ENCODE assay signal across 3 cellular contexts in the genomic region with DNA sequence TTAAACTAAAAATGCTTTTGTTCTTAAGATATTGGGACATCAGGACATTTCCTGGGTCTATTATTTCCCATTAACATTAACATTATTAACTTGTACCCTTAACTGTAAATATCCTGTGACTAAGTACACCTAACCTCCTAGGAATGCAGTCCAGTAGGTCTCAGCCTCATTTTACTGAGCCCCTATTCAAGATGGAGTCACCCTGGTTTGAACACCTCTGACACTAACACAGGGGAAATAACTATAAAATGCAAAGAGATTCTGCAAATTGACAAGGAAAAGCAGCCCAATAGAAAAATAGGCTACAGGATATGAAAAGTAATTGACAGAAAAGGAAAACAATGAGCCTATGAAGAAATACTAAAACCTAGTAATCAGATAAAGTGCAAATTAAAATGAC.
TF ChIP-seq lines count a peak whose summit lies in the region.

No MANE protein-coding gene starts in this region.

TF ChIP-seq in A549, 52 proteins besides CTCF, POLR2A, EP300 and RAD21:
- 0 out of 2 replicates have a peak, but pooled peaks have one; percentile 36 for TF ChIP-seq ZSCAN20 (CRISPR knock-in tag; IDR thresholded peaks at IDR 0.05)
- TF ChIP-seq HOXB5 (CRISPR knock-in tag; IDR thresholded peaks at IDR 0.05): peak; percentile 64; the same call in 1 of the 2 replicates
- no peak for TF ChIP-seq KDM5A (IDR thresholded peaks at IDR 0.05)
- TF ChIP-seq, protein P1, sequence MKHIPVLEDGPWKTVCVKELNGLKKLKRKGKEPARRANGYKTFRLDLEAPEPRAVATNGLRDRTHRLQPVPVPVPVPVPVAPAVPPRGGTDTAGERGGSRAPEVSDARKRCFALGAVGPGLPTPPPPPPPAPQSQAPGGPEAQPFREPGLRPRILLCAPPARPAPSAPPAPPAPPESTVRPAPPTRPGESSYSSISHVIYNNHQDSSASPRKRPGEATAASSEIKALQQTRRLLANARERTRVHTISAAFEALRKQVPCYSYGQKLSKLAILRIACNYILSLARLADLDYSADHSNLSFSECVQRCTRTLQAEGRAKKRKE (CRISPR knock-in tag; IDR thresholded peaks at IDR 0.05; ENCODE audit: low read depth): peak; percentile 87
- TF ChIP-seq HOXB13 (CRISPR knock-in tag; IDR thresholded peaks at IDR 0.05; ENCODE audit: low read depth): 0 out of 2 replicates have a peak, but pooled peaks have one; percentile 76
- TF ChIP-seq ZNF302 (CRISPR knock-in tag; IDR thresholded peaks at IDR 0.05): peak; percentile 72; the same call in 1 of the 2 replicates
- TF ChIP-seq FOXS1 (CRISPR knock-in tag; IDR thresholded peaks at IDR 0.05): no peak
- TF ChIP-seq HEYL (CRISPR knock-in tag; IDR thresholded peaks at IDR 0.05): 0 out of 2 replicates have a peak, but pooled peaks have one; percentile 40

TF ChIP-seq in HCT116, 20 proteins besides CTCF, POLR2A, EP300 and RAD21:
- TF ChIP-seq SIN3A (IDR thresholded peaks at IDR 0.05; ENCODE audit: low read depth) (no peak), FOSL1 (IDR thresholded peaks at IDR 0.05; ENCODE audit: low read depth) (peak; percentile 31; the same call in 1 of the 2 replicates), MAX (IDR thresholded peaks at IDR 0.05) (no peak), CBX3 (IDR thresholded peaks at IDR 0.05; ENCODE audit: low read depth) (peak; percentile 28; the same call in 1 of the 2 replicates), SP1 (IDR thresholded peaks at IDR 0.05; ENCODE audit: low read depth) (0 out of 2 replicates have a peak, but pooled peaks have one; percentile 31), TCF7L2 (IDR thresholded peaks at IDR 0.05; ENCODE audit: borderline replicate concordance, extremely low read depth, insufficient read depth, insufficient read length) (no peak)

TF ChIP-seq in SK-N-SH treated with all-trans-retinoic acid at 6 μM for 48 hours, 23 proteins besides CTCF, POLR2A, EP300 and RAD21:
- TF ChIP-seq BACH2 (CRISPR knock-in tag; IDR thresholded peaks at IDR 0.05; ENCODE audit: borderline replicate concordance) (no peak), SNAI2 (CRISPR knock-in tag; IDR thresholded peaks at IDR 0.05) (no peak), ZNF565 (CRISPR knock-in tag; conservative IDR thresholded peaks at IDR 0.05; ENCODE audit: low read depth) (no peak), ZFP3 (CRISPR knock-in tag; IDR thresholded peaks at IDR 0.05) (0 out of 2 replicates have a peak, but pooled peaks have one; percentile 68), ISL1 (CRISPR knock-in tag; IDR thresholded peaks at IDR 0.05) (0 out of 2 replicates have a peak, but pooled peaks have one; percentile 12), ZFP30 (CRISPR knock-in tag; IDR thresholded peaks at IDR 0.05) (no peak), CSDC2 (CRISPR knock-in tag; IDR thresholded peaks at IDR 0.05) (no peak), OSR1 (CRISPR knock-in tag; IDR thresholded peaks at IDR 0.05) (peak; percentile 61; the same call in 1 of the 2 replicates), ZC3H10 (CRISPR knock-in tag; IDR thresholded peaks at IDR 0.05) (0 out of 2 replicates have a peak, but pooled peaks have one; percentile 38), CREB5 (CRISPR knock-in tag; IDR thresholded peaks at IDR 0.05; ENCODE audit: low read depth) (no peak)
- TF ChIP-seq, protein P2, sequence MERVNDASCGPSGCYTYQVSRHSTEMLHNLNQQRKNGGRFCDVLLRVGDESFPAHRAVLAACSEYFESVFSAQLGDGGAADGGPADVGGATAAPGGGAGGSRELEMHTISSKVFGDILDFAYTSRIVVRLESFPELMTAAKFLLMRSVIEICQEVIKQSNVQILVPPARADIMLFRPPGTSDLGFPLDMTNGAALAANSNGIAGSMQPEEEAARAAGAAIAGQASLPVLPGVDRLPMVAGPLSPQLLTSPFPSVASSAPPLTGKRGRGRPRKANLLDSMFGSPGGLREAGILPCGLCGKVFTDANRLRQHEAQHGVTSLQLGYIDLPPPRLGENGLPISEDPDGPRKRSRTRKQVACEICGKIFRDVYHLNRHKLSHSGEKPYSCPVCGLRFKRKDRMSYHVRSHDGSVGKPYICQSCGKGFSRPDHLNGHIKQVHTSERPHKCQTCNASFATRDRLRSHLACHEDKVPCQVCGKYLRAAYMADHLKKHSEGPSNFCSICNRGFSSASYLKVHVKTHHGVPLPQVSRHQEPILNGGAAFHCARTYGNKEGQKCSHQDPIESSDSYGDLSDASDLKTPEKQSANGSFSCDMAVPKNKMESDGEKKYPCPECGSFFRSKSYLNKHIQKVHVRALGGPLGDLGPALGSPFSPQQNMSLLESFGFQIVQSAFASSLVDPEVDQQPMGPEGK (CRISPR knock-in tag; IDR thresholded peaks at IDR 0.05; ENCODE audit: borderline replicate concordance): no peak
- TF ChIP-seq, protein P3, sequence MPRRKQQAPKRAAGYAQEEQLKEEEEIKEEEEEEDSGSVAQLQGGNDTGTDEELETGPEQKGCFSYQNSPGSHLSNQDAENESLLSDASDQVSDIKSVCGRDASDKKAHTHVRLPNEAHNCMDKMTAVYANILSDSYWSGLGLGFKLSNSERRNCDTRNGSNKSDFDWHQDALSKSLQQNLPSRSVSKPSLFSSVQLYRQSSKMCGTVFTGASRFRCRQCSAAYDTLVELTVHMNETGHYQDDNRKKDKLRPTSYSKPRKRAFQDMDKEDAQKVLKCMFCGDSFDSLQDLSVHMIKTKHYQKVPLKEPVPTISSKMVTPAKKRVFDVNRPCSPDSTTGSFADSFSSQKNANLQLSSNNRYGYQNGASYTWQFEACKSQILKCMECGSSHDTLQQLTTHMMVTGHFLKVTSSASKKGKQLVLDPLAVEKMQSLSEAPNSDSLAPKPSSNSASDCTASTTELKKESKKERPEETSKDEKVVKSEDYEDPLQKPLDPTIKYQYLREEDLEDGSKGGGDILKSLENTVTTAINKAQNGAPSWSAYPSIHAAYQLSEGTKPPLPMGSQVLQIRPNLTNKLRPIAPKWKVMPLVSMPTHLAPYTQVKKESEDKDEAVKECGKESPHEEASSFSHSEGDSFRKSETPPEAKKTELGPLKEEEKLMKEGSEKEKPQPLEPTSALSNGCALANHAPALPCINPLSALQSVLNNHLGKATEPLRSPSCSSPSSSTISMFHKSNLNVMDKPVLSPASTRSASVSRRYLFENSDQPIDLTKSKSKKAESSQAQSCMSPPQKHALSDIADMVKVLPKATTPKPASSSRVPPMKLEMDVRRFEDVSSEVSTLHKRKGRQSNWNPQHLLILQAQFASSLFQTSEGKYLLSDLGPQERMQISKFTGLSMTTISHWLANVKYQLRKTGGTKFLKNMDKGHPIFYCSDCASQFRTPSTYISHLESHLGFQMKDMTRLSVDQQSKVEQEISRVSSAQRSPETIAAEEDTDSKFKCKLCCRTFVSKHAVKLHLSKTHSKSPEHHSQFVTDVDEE (CRISPR knock-in tag; IDR thresholded peaks at IDR 0.05): no peak
- TF ChIP-seq, protein P4, sequence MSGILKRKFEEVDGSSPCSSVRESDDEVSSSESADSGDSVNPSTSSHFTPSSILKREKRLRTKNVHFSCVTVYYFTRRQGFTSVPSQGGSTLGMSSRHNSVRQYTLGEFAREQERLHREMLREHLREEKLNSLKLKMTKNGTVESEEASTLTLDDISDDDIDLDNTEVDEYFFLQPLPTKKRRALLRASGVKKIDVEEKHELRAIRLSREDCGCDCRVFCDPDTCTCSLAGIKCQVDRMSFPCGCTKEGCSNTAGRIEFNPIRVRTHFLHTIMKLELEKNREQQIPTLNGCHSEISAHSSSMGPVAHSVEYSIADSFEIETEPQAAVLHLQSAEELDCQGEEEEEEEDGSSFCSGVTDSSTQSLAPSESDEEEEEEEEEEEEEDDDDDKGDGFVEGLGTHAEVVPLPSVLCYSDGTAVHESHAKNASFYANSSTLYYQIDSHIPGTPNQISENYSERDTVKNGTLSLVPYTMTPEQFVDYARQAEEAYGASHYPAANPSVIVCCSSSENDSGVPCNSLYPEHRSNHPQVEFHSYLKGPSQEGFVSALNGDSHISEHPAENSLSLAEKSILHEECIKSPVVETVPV (CRISPR knock-in tag; IDR thresholded peaks at IDR 0.05): no peak
